9 cellular contexts compared by ENCODE assay signal in the genomic region with DNA sequence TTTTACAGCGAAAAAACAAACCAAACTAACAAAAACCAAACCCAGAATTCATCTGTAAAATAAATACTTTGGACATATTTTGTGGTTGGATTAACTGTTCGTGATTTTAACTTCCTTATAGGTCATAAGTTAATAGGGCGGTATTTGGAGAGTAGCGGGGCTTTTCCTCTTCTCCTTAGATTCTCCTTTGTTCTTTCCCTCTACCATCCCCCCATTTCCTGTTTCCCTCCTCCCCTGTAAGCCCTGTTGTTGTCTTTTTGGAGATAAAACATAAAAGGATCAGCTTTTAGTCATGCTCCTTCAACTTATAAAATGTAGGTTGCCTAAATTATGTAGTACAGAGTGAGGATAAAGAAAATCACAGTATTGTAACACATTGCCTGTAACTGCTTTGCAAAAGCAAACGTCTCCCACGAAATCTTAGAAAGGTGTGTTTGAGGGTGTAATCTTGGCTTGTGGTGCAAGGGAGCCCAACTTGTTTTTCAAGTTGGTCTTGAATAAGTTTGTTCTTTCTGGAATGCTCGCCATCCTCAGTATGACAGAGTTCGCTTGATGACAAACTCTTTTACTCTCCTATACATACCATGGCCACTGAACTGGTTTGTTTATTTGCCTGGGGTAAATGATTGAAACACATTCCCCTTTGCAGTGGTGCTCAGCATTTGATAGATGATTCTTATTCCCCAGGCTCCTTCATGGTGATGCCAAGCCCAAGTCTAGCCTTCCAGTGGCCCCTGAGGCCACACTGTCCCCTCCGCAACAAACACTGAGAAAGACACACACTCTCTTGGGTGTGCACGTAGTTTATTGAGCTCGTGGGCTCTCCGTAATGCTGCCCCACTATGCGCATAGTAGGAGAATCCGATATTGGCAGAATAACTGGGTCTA. TPM values are rescaled to one million over a fixed set of nuclear protein-coding genes. Genes with fewer than 3 reads are reported as not detected.
DNase-seq lines count a peak whose midpoint lies in the region; ATAC-seq and TF ChIP-seq lines count a peak whose summit lies in the region.
"Had no signal": no experiment of that assay in that cellular context is flagged by ENCODE, and none has a peak within 500 bp of the region (broad histone marks: within the 10 kb centered on the region; RNA-seq: fewer than 3 reads in every experiment).

No MANE protein-coding gene starts in this region.

- H3K9me3 Mint-ChIP-seq in activated naive CD8-positive, alpha-beta T cell treated with anti-CD3 and anti-CD28 coated beads, Interleukin-2, amount 50 U/mL, for 24 hours, result no peaks in the 10 kb centered on the region

- H3K4me3 Mint-ChIP-seq in activated naive CD8-positive, alpha-beta T cell treated with anti-CD3 and anti-CD28 coated beads, Interleukin-2, amount 50 U/mL, for 24 hours, result no peak overlapping the region
- H3K4me3 Mint-ChIP-seq: activated CD8-positive, alpha-beta T cell treated with anti-CD3 and anti-CD28 coated beads, Interleukin-2, amount 10 ng/mL, durations not matched to agents 7 days and 5 days had no signal

- no peaks in the 10 kb centered on the region for H3K4me1 Mint-ChIP-seq in activated naive CD8-positive, alpha-beta T cell treated with anti-CD3 and anti-CD28 coated beads, Interleukin-2, amount 50 U/mL, for 24 hours

- H3K27me3 ChIP-seq in SJSA1 (replicated peaks) (no peaks in the 10 kb centered on the region), skeletal muscle satellite cell (ENCODE audit: control insufficient read depth, insufficient read depth, low read length) (no peaks in the 10 kb centered on the region)

- POLR2A ChIA-PET in HEK293 (lab: Yijun Ruan, JAX), result interaction anchor here (1.2 kb wide), 1 partner anchor 23 kb away, joined by 4 read pairs; no protein-coding TSS in a partner anchor

- CTCF ChIA-PET in HEK293 (lab: Yijun Ruan, JAX), result interaction anchor here (0.5 kb wide), 1 partner anchor 237 kb away, joined by 3 read pairs; no protein-coding TSS in a partner anchor

- DNase-seq in SJSA1 (ENCODE audit: low read depth in 1 of 2, low spot score in 2 of 2) (peak in 1 of 2 experiments; percentile 72), foreskin melanocyte (peak; percentile 65), NCI-H446 (lab: John Stamatoyannopoulos, UW) (no peak)
- no peak for DNase-seq in activated naive CD8-positive, alpha-beta T cell treated with anti-CD3 and anti-CD28 coated beads, Interleukin-2, amount 50 U/mL, for 24 hours
- DNase-seq: activated CD8-positive, alpha-beta T cell treated with anti-CD3 and anti-CD28 coated beads, Interleukin-2, amount 10 ng/mL, durations not matched to agents 7 days and 5 days had no signal

- H3K36me3 ChIP-seq in HEK293 (ENCODE audit: control insufficient read depth in 2 of 2, insufficient read depth in 1 of 2, low read length in 2 of 2) (no peaks in the 10 kb centered on the region), SJSA1 (peaks cover 6% of the 10 kb centered on the region; the same call in 1 of the 2 replicates), skeletal muscle satellite cell (ENCODE audit: insufficient read depth, low read length) (peaks cover 3% of the 10 kb centered on the region)

- no peak overlapping the region for H3K27ac Mint-ChIP-seq in activated naive CD8-positive, alpha-beta T cell treated with anti-CD3 and anti-CD28 coated beads, Interleukin-2, amount 50 U/mL, for 24 hours
- H3K27ac Mint-ChIP-seq: activated CD8-positive, alpha-beta T cell treated with anti-CD3 and anti-CD28 coated beads, Interleukin-2, amount 10 ng/mL, durations not matched to agents 7 days and 5 days had no signal

- H3K4me3 ChIP-seq in HEK293 (ENCODE audit: low read depth, low read length) (peak overlapping the region; percentile 5; the same call in 1 of the 2 replicates), SJSA1 (no peak overlapping the region), skeletal muscle satellite cell (ENCODE audit: low read length) (peak overlapping the region; percentile 4)

- peaks cover 60% of the 10 kb centered on the region for H3K27me3 Mint-ChIP-seq in activated naive CD8-positive, alpha-beta T cell treated with anti-CD3 and anti-CD28 coated beads, Interleukin-2, amount 50 U/mL, for 24 hours

- no peaks in the 10 kb centered on the region for H3K36me3 Mint-ChIP-seq in activated naive CD8-positive, alpha-beta T cell treated with anti-CD3 and anti-CD28 coated beads, Interleukin-2, amount 50 U/mL, for 24 hours (ENCODE audit: low read depth)

- H3K4me2 ChIP-seq in skeletal muscle satellite cell (ENCODE audit: low read length), result peak overlapping the region; percentile 58

- H3K27ac ChIP-seq in HEK293 (ENCODE audit: extremely low read depth, low read depth, low read length), result peak overlapping the region; percentile 35; the same call in 1 of the 2 replicates
- peak overlapping the region; percentile 63 for H3K27ac ChIP-seq in SJSA1

- no peak for ATAC-seq in HG03460 (IDR thresholded peaks at IDR 0.05; ENCODE audit: unreplicated experiment)
- ATAC-seq in activated naive CD8-positive, alpha-beta T cell treated with anti-CD3 and anti-CD28 coated beads, Interleukin-2, amount 50 U/mL, for 24 hours, result no peak
- no peak for ATAC-seq in GM19328 (IDR thresholded peaks at IDR 0.05; ENCODE audit: unreplicated experiment)
- ATAC-seq: activated CD8-positive, alpha-beta T cell treated with anti-CD3 and anti-CD28 coated beads, Interleukin-2, amount 10 ng/mL, durations not matched to agents 7 days and 5 days had no signal

- H3K9ac ChIP-seq in skeletal muscle satellite cell (ENCODE audit: low read depth, low read length), result peak overlapping the region; percentile 4

- peaks cover 9% of the 10 kb centered on the region for H3K4me1 ChIP-seq in HEK293 (ENCODE audit: control insufficient read depth, insufficient read depth, low read length)
- H3K4me1 ChIP-seq in SJSA1 (replicated peaks), result peaks cover 61% of the 10 kb centered on the region
- H3K4me1 ChIP-seq in skeletal muscle satellite cell (ENCODE audit: control insufficient read depth, insufficient read depth, low read length), result peaks cover 80% of the 10 kb centered on the region

- no peak for TF ChIP-seq CTCF in HEK293 (tag by site-specific recombination; IDR thresholded peaks at IDR 0.05)

- no peaks in the 10 kb centered on the region for H3K9me3 ChIP-seq in HEK293 (ENCODE audit: control insufficient read depth, insufficient read depth, low read depth, low read length)
- H3K9me3 ChIP-seq in SJSA1 (replicated peaks), result no peaks in the 10 kb centered on the region
- H3K9me3 ChIP-seq in skeletal muscle satellite cell (replicated peaks; ENCODE audit: low read length), result no peaks in the 10 kb centered on the region

TF ChIP-seq in HEK293, 187 proteins besides CTCF, POLR2A, EP300 and RAD21 (continues in another document):
- TF ChIP-seq, protein P1, sequence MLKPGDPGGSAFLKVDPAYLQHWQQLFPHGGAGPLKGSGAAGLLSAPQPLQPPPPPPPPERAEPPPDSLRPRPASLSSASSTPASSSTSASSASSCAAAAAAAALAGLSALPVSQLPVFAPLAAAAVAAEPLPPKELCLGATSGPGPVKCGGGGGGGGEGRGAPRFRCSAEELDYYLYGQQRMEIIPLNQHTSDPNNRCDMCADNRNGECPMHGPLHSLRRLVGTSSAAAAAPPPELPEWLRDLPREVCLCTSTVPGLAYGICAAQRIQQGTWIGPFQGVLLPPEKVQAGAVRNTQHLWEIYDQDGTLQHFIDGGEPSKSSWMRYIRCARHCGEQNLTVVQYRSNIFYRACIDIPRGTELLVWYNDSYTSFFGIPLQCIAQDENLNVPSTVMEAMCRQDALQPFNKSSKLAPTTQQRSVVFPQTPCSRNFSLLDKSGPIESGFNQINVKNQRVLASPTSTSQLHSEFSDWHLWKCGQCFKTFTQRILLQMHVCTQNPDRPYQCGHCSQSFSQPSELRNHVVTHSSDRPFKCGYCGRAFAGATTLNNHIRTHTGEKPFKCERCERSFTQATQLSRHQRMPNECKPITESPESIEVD (tag by site-specific recombination; IDR thresholded peaks at IDR 0.05), result peak; percentile 46
- TF ChIP-seq ZBTB20 (tag by site-specific recombination; IDR thresholded peaks at IDR 0.05) (0 out of 2 replicates have a peak, but pooled peaks have one; percentile 18), SCRT2 (tag by site-specific recombination; IDR thresholded peaks at IDR 0.05) (no peak), ZNF623 (tag by site-specific recombination; IDR thresholded peaks at IDR 0.05) (no peak), TCF7L2 (IDR thresholded peaks at IDR 0.05; ENCODE audit: borderline replicate concordance, low read depth, low read length) (peak; percentile 93), MZF1 (tag by site-specific recombination; IDR thresholded peaks at IDR 0.05; ENCODE audit: borderline replicate concordance) (peak; percentile 71), ZNF394 (tag by site-specific recombination; IDR thresholded peaks at IDR 0.05; ENCODE audit: borderline replicate concordance) (peak; percentile 67; the same call in 1 of the 2 replicates), PRDM10 (tag by site-specific recombination; IDR thresholded peaks at IDR 0.05) (no peak)

RNA-seq across cellular contexts. Expression of gene TEAD1, which starts 49.4 kb away (rescaled TPM):
- 77.0 and 123 TPM in 2 replicates for total RNA-seq in SJSA1 (2014; rRNA removed; shearing (Covaris generic))
- total RNA-seq in skeletal muscle satellite cell (2012; rRNA removed), result 67.2 and 70.3 TPM in 2 replicates
